8 cellular contexts compared by ENCODE assay signal in the genomic region with DNA sequence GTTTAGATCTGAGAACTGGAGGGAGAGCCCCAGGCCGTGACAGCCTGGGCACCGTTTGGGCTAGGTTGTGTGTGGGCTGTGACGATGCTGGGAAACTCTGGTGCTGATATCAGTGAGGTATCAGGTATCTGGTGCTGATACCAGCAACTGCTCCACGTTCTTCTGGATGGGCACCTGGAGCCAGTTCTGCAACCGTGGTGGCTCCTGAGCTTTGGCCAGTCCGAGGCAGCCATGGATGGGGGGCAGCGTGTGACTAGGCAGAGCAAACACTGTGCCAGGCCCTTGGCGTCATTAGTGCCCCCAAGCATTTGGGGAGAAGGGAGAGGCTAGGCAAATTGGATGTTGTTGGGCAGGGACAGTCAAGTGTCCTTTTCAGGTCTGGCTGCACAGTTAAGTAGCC. TPM values are rescaled to one million over a fixed set of nuclear protein-coding genes. Genes with fewer than 3 reads are reported as not detected.
A peak's percentile ranks its signal among the peaks of the same experiment; 100 is the strongest.
DNase-seq lines count a peak whose midpoint lies in the region; ATAC-seq, FAIRE-seq and TF ChIP-seq lines count a peak whose summit lies in the region.

No MANE protein-coding gene starts in this region.

- H4K20me1 ChIP-seq in BLaER1 treated with 17β-estradiol and CSF1 and Interleukin-3, amounts not matched to agents 10 nM and 100 nM = peaks cover 0 to 49% (median 35%) of the 10 kb centered on the region in 11 experiments; a peak in 17 of 22 replicates

- peaks cover 32 to 52% (median 45%) of the 10 kb centered on the region in 10 experiments for H3K4me1 ChIP-seq in BLaER1 treated with 17β-estradiol and CSF1 and Interleukin-3, amounts not matched to agents 10 nM and 100 nM
- H3K4me1 ChIP-seq in colonic mucosa (no peaks in the 10 kb centered on the region), Caco-2 (peaks cover 8% of the 10 kb centered on the region)

- H3K27ac Mint-ChIP-seq in nephron (peak overlapping the region; percentile 14 to 68 (median 52)), Caco-2 (ENCODE audit: unreplicated experiment) (no peak overlapping the region)

- CTCF ChIA-PET in Caco-2 (lab: Charles Lee) = no interaction called here

- H3K4me1 Mint-ChIP-seq in nephron (peaks cover 35% of the 10 kb centered on the region), Caco-2 (ENCODE audit: low read depth, unreplicated experiment) (peaks cover 3% of the 10 kb centered on the region)

- no peaks in the 10 kb centered on the region for H3K27me3 ChIP-seq in BLaER1 treated with 17β-estradiol and CSF1 and Interleukin-3, amounts not matched to agents 10 nM and 100 nM
- H3K27me3 ChIP-seq in colonic mucosa (no peaks in the 10 kb centered on the region), Caco-2 (replicated peaks; ENCODE audit: control insufficient read depth, insufficient read depth, low read length) (no peaks in the 10 kb centered on the region)

- FAIRE-seq in H54 (lab: Jason Lieb, UNC) = no peak

- intact Hi-C loops in colonic mucosa (cut with DNase I) (no loop called here), Caco-2 (cut with micrococcal nuclease; ENCODE audit: unreplicated experiment) (no loop called here)

- H3K36me3 Mint-ChIP-seq in nephron (ENCODE audit: low read depth) (peaks cover 12% of the 10 kb centered on the region), Caco-2 (ENCODE audit: insufficient read depth, unreplicated experiment) (no peaks in the 10 kb centered on the region)

- H3K36me3 ChIP-seq in BLaER1 treated with 17β-estradiol and CSF1 and Interleukin-3, amounts not matched to agents 10 nM and 100 nM = peaks cover 2 to 26% (median 16%) of the 10 kb centered on the region in 11 experiments; a peak in 19 of 22 replicates
- H3K36me3 ChIP-seq in colonic mucosa (no peaks in the 10 kb centered on the region), Caco-2 (ENCODE audit: control insufficient read depth, insufficient read depth, low read length) (no peaks in the 10 kb centered on the region)

- H3K9me3 ChIP-seq in BLaER1 treated with 17β-estradiol and CSF1 and Interleukin-3, amounts not matched to agents 10 nM and 100 nM (replicated peaks in 1 of 11) = peaks cover 23 to 35% (median 31%) of the 10 kb centered on the region in 11 experiments
- H3K9me3 ChIP-seq in colonic mucosa (peaks cover 6% of the 10 kb centered on the region), Caco-2 (peaks cover 16% of the 10 kb centered on the region)

- H3K27me3 Mint-ChIP-seq in nephron (ENCODE audit: low read depth) (no peaks in the 10 kb centered on the region), Caco-2 (ENCODE audit: insufficient read depth, unreplicated experiment) (no peaks in the 10 kb centered on the region)

- DNase-seq in LNCaP clone FGC (ENCODE audit: low read depth) = no peak
- DNase-seq in colonic mucosa = no peak
- DNase-seq in H54 (ENCODE audit: insufficient read length, low spot score) = no peak
- DNase-seq in Caco-2 = no peak

- TF ChIP-seq CTCF in LNCaP clone FGC (IDR thresholded peaks at IDR 0.05; ENCODE audit: control insufficient read depth, extremely low read depth, insufficient read depth) = no peak
- no peak for TF ChIP-seq CTCF in colonic mucosa (IDR thresholded peaks at IDR 0.05)
- TF ChIP-seq CTCF in nephron (IDR thresholded peaks at IDR 0.05; ENCODE audit: unreplicated experiment in 3 of 3) = no peak
- TF ChIP-seq CTCF in Caco-2 (IDR thresholded peaks at IDR 0.05; ENCODE audit: insufficient read depth in 1 of 2, low read depth in 1 of 2, low read length in 1 of 2, severe bottlenecking in 1 of 2, unreplicated experiment in 1 of 2) = no peak

- peak overlapping the region; percentile 78 to 89 (median 84) for H3K4me3 ChIP-seq in BLaER1 treated with 17β-estradiol and CSF1 and Interleukin-3, amounts not matched to agents 10 nM and 100 nM
- H3K4me3 ChIP-seq in LNCaP clone FGC (ENCODE audit: low read depth, low read length) (peak overlapping the region; percentile 69), colonic mucosa (peak overlapping the region; percentile 66), Caco-2 (ENCODE audit: low read depth, low read length) (no peak overlapping the region)

- peak overlapping the region; percentile 79 to 93 (median 85) for H3K9ac ChIP-seq in BLaER1 treated with 17β-estradiol and CSF1 and Interleukin-3, amounts not matched to agents 10 nM and 100 nM
- H3K9ac ChIP-seq in colonic mucosa (ENCODE audit: low read depth in 2 of 2, low read length in 2 of 2) = peak overlapping the region in 1 of 2 donors; percentile 60

- BruUV-seq in Caco-2 (replicated peaks; lab: Mats Ljungman, UMichigan) = no TSS peak

- H3K4me3 Mint-ChIP-seq in nephron = peak overlapping the region; percentile 90 to 95 (median 92)
- no peak overlapping the region for H3K4me3 Mint-ChIP-seq in Caco-2 (ENCODE audit: unreplicated experiment)

- POLR2A ChIA-PET in Caco-2 (lab: Charles Lee) = no interaction called here

- peak overlapping the region; percentile 92 to 98 (median 96) for H3K4me2 ChIP-seq in BLaER1 treated with 17β-estradiol and CSF1 and Interleukin-3, amounts not matched to agents 10 nM and 100 nM

- H3K9me3 Mint-ChIP-seq in nephron = peaks cover 20% of the 10 kb centered on the region
- H3K9me3 Mint-ChIP-seq in Caco-2 (ENCODE audit: unreplicated experiment) = peaks cover 14% of the 10 kb centered on the region

- peak overlapping the region; percentile 64 to 84 (median 80); a peak in 21 of 22 replicates for H3K27ac ChIP-seq in BLaER1 treated with 17β-estradiol and CSF1 and Interleukin-3, amounts not matched to agents 10 nM and 100 nM
- peak overlapping the region; percentile 13 for H3K27ac ChIP-seq in colonic mucosa

- TF ChIP-seq POLR2A in H54 (IDR thresholded peaks at IDR 0.05; ENCODE audit: low read depth, low read length) = no peak

- ATAC-seq in GM18502 (IDR thresholded peaks at IDR 0.05; ENCODE audit: poor library complexity, unreplicated experiment) (no peak), GM21360 (IDR thresholded peaks at IDR 0.05; ENCODE audit: unreplicated experiment) (no peak)

RNA-seq across cellular contexts. Expression of a gene that starts 57.9 kb away (rescaled TPM):
- total RNA-seq in colonic mucosa = 1 to 10 TPM; 2.5 to 5.0 TPM
- total RNA-seq in Caco-2 (2022) = 1.1 and 1.7 TPM in 2 replicates
